In the genomic region with DNA sequence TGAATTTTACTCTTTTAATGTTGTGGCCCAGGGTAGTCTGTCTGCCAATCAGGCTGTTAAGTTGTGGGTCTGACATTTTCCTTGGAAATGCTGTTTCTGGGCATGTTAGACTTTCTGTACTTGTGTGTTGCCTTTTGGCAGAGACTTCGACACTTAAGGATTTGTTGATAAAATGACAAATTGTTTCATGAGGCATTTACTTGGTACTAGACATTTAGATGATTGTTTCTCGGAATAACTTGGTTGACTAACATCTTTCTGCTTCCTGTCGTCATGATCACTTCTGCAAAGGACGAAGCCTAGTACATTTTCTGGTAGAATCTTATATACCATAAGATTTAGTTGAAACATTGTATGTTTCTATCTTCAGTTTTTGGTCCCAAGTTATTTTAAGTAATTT, we compare ENCODE assay signal across 20 cellular contexts.
"Had no signal": no experiment of that assay in that cellular context is flagged by ENCODE, and none has a peak within 500 bp of the region (broad histone marks: within the 10 kb centered on the region; RNA-seq: fewer than 3 reads in every experiment).

No MANE protein-coding gene starts in this region.

- H3K36me3 Mint-ChIP-seq: activated naive CD4-positive, alpha-beta T cell treated with anti-CD3 and anti-CD28 coated beads, Interleukin-2, amount 50 U/mL, for 72 hours; naive thymus-derived CD4-positive, alpha-beta T cell; stimulated activated naive B cell treated with anti-CD40 and anti-IgM and Interleukin-4, amounts not matched to agents 10 μg/mL and 1 μg/mL and 100 μg/mL, for 72 hours had no signal

- H3K9me3 Mint-ChIP-seq: activated naive CD4-positive, alpha-beta T cell treated with anti-CD3 and anti-CD28 coated beads, Interleukin-2, amount 50 U/mL, for 72 hours; activated T-cell treated with anti-CD3 and anti-CD28 coated beads, Interleukin-2, amount 50 U/mL, for 4 hours; naive thymus-derived CD4-positive, alpha-beta T cell; stimulated activated naive B cell treated with anti-CD40 and anti-IgM and Interleukin-4, amounts not matched to agents 10 μg/mL and 1 μg/mL and 100 μg/mL, for 72 hours; T-helper 1 cell treated with Interleukin-12 subunit alpha and Interleukin-12 subunit beta and Interleukin-4 antibody, amounts not matched to agents 30 μg/mL and 1 μg/mL, for 36 hours had no signal

- H3K27ac Mint-ChIP-seq: activated CD8-positive, alpha-beta memory T cell treated with anti-CD3 and anti-CD28 coated beads, Interleukin-2, amount 10 ng/mL, durations not matched to agents 7 days and 5 days; activated naive CD4-positive, alpha-beta T cell treated with anti-CD3 and anti-CD28 coated beads, Interleukin-2, amount 50 U/mL, for 72 hours; naive thymus-derived CD4-positive, alpha-beta T cell; stimulated activated naive B cell treated with anti-CD40 and anti-IgM and Interleukin-4, amounts not matched to agents 10 μg/mL and 1 μg/mL and 100 μg/mL, for 72 hours; T-helper 1 cell treated with Interleukin-12 subunit alpha and Interleukin-12 subunit beta and Interleukin-4 antibody, amounts not matched to agents 30 μg/mL and 1 μg/mL, for 36 hours had no signal

- H3K36me3 ChIP-seq: brain microvascular endothelial cell, esophagus squamous epithelium, sigmoid colon had no signal

- H3K27ac ChIP-seq: brain microvascular endothelial cell, esophagus squamous epithelium, sigmoid colon, testis had no signal

- H3K9me3 ChIP-seq: esophagus squamous epithelium, sigmoid colon, testis had no signal

- H3K27me3 Mint-ChIP-seq: stimulated activated naive B cell treated with anti-CD40 and anti-IgM and Interleukin-4, amounts not matched to agents 10 μg/mL and 1 μg/mL and 100 μg/mL, for 72 hours had no signal

- H3K27me3 ChIP-seq: brain microvascular endothelial cell, esophagus squamous epithelium, sigmoid colon, testis had no signal

- H3K4me3 ChIP-seq: esophagus squamous epithelium, sigmoid colon, testis had no signal

- DNase-seq: activated CD4-positive, alpha-beta T cell treated with anti-CD3 and anti-CD28 coated beads, Interleukin-2, amount 50 U/mL, for 4 hours; activated CD8-positive, alpha-beta memory T cell treated with anti-CD3 and anti-CD28 coated beads, Interleukin-2, amount 10 ng/mL, durations not matched to agents 7 days and 5 days; activated effector memory CD4-positive, alpha-beta T cell treated with anti-CD3 and anti-CD28 coated beads, Interleukin-2, amount 50 U/mL, for 16 hours; activated T-cell treated with anti-CD3 and anti-CD28 coated beads, Interleukin-2, amount 50 U/mL, for 4 hours; amniotic stem cell; brain microvascular endothelial cell; cerebellar nuclear complex; esophagus squamous epithelium; hippocampal formation; kidney glomerular epithelial cell; naive thymus-derived CD4-positive, alpha-beta T cell; nucleus accumbens; sigmoid colon; stimulated activated CD4-positive, alpha-beta T cell treated with anti-CD3 and anti-CD28 coated beads, Interleukin-2, amount 100 ng/mL, for 24 hours; stimulated activated naive B cell treated with anti-CD40 and anti-IgM and Interleukin-4, amounts not matched to agents 10 μg/mL and 1 μg/mL and 100 μg/mL, for 72 hours; testis had no signal

- H3K4me3 Mint-ChIP-seq: activated CD8-positive, alpha-beta memory T cell treated with anti-CD3 and anti-CD28 coated beads, Interleukin-2, amount 10 ng/mL, durations not matched to agents 7 days and 5 days; activated T-cell treated with anti-CD3 and anti-CD28 coated beads, Interleukin-2, amount 50 U/mL, for 4 hours; naive thymus-derived CD4-positive, alpha-beta T cell; T-helper 1 cell treated with Interleukin-12 subunit alpha and Interleukin-12 subunit beta and Interleukin-4 antibody, amounts not matched to agents 30 μg/mL and 1 μg/mL, for 36 hours had no signal

- ATAC-seq: activated CD4-positive, CD25-positive, alpha-beta regulatory T cell treated with anti-CD3 and anti-CD28 coated beads, Interleukin-2, amount 50 U/mL, for 24 hours; activated CD8-positive, alpha-beta memory T cell treated with anti-CD3 and anti-CD28 coated beads, Interleukin-2, amount 10 ng/mL, durations not matched to agents 7 days and 5 days; activated naive CD4-positive, alpha-beta T cell treated with anti-CD3 and anti-CD28 coated beads, Interleukin-2, amount 50 U/mL, for 72 hours; activated T-cell treated with anti-CD3 and anti-CD28 coated beads, Interleukin-2, amount 50 U/mL, for 4 hours; naive thymus-derived CD4-positive, alpha-beta T cell; SK-N-SH treated with all-trans-retinoic acid at 6 μM for 48 hours; stimulated activated naive B cell treated with anti-CD40 and anti-IgM and Interleukin-4, amounts not matched to agents 10 μg/mL and 1 μg/mL and 100 μg/mL, for 72 hours had no signal
